19 cellular contexts compared by ENCODE assay signal in the genomic region with DNA sequence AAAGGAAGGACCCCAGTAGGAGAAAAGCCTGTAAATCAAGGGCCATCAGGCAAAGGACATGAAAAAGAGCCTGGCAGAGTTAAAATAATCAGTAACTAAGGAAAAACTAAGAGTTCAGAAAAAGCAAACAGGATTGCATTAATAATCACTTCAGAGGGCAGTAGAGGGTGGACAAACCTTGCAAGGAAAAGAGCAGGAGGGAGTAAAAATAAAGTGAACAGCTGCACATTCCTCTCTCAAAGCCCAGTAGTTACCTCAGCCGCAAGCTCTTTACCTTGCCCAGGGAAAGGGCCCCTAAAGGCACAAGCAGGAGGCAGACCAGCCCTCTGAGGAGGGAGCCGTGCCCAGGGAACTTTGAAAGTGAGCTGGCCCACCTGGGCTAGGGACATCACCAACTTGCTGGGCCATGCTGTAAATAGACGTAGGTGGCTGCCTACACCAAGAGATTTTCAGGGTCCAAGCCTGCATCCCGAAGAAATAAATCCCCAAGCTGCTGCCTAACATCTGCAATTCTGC.
"Had no signal": no experiment of that assay in that cellular context is flagged by ENCODE, and none has a peak within 500 bp of the region (broad histone marks: within the 10 kb centered on the region; RNA-seq: fewer than 3 reads in every experiment).

No MANE protein-coding gene starts in this region.

- H3K9me3 ChIP-seq: esophagus squamous epithelium, heart left ventricle, lower lobe of right lung, psoas muscle, sigmoid colon had no signal

- H3K27me3 ChIP-seq: brain microvascular endothelial cell, esophagus squamous epithelium, sigmoid colon had no signal

- H3K4me1 ChIP-seq: esophagus squamous epithelium, heart left ventricle, lower lobe of right lung, psoas muscle, sigmoid colon had no signal

- H3K36me3 ChIP-seq: brain microvascular endothelial cell, esophagus squamous epithelium, heart left ventricle, lower lobe of right lung, sigmoid colon had no signal

- H3K4me3 ChIP-seq: dorsolateral prefrontal cortex, esophagus squamous epithelium, heart left ventricle, lower lobe of right lung, psoas muscle, sigmoid colon had no signal

- H3K27ac ChIP-seq: brain microvascular endothelial cell, dorsolateral prefrontal cortex, esophagus squamous epithelium, heart left ventricle, lower lobe of right lung, psoas muscle, sigmoid colon had no signal

- DNase-seq: activated CD4-positive, alpha-beta T cell treated with anti-CD3 and anti-CD28 coated beads, Interleukin-2, amount 50 U/mL, for 48 hours; activated CD8-positive, alpha-beta memory T cell treated with anti-CD3 and anti-CD28 coated beads, Interleukin-2, amount 10 ng/mL, durations not matched to agents 7 days and 5 days; activated effector memory CD4-positive, alpha-beta T cell treated with anti-CD3 and anti-CD28 coated beads, Interleukin-2, amount 50 U/mL, for 16 hours; activated T-cell treated with anti-CD3 and anti-CD28 coated beads, Interleukin-2, amount 50 U/mL, for 4 hours; amniotic stem cell; brain microvascular endothelial cell; dorsolateral prefrontal cortex; esophagus squamous epithelium; foreskin fibroblast; heart left ventricle; lower lobe of right lung; naive thymus-derived CD4-positive, alpha-beta T cell; occipital lobe; psoas muscle; sigmoid colon; stimulated activated CD4-positive, alpha-beta T cell treated with anti-CD3 and anti-CD28 coated beads, Interleukin-12 subunit alpha, Interleukin-12 subunit beta, amount 100 ng/mL, for 4 hours; stimulated activated naive CD4-positive, alpha-beta T cell; substantia nigra; T-helper 2 cell had no signal
